15 cellular contexts compared by ENCODE assay signal in the genomic region with DNA sequence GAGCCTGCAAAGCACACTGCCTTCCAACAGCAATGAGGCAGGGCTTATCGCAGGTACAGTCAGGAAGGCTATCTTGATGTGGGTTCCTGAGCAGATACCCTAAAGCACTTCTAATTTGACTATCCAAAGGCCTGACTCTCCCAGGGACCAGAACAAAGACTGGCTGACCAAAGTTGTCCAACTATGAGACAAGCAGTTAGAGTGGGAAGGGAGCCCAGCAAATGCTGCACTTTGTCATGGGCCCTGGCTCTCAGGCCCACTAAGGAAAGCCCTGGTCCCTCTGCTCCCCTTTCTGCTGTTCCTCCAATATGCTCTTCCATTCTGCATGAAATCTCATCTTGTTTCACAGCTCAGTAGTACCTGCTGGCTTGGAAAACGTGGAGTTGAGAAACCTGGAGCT.
DNase-seq lines count a peak whose midpoint lies in the region; ATAC-seq and TF ChIP-seq lines count a peak whose summit lies in the region.
"Had no signal": no experiment of that assay in that cellular context is flagged by ENCODE, and none has a peak within 500 bp of the region (broad histone marks: within the 10 kb centered on the region; RNA-seq: fewer than 3 reads in every experiment).

No MANE protein-coding gene starts in this region.

- TF ChIP-seq CTCF in esophagus muscularis mucosa (IDR thresholded peaks at IDR 0.05) (no peak), gastroesophageal sphincter (IDR thresholded peaks at IDR 0.05) (no peak), thoracic aorta (IDR thresholded peaks at IDR 0.05) (no peak), sigmoid colon (IDR thresholded peaks at IDR 0.05) (no peak), prostate gland (IDR thresholded peaks at IDR 0.05) (no peak)

- H3K4me3 ChIP-seq in esophagus muscularis mucosa, result no peak overlapping the region
- no peak overlapping the region for H3K4me3 ChIP-seq in gastroesophageal sphincter
- no peak overlapping the region for H3K4me3 ChIP-seq in thoracic aorta
- H3K4me3 ChIP-seq in sigmoid colon, result no peak overlapping the region
- no peak overlapping the region for H3K4me3 ChIP-seq in prostate gland
- H3K4me3 ChIP-seq: GM23248 had no signal

- no peak for TF ChIP-seq EP300 in esophagus muscularis mucosa (IDR thresholded peaks at IDR 0.05)
- TF ChIP-seq EP300 in gastroesophageal sphincter (IDR thresholded peaks at IDR 0.05), result no peak
- TF ChIP-seq EP300 in sigmoid colon (IDR thresholded peaks at IDR 0.05), result no peak

- ATAC-seq in gastroesophageal sphincter (peak; percentile 13), left ventricle myocardium superior (peak; percentile 80), thoracic aorta (ENCODE audit: insufficient number of reproducible peaks, low FRiP score, low read depth) (no peak)

- no peaks in the 10 kb centered on the region for H3K36me3 ChIP-seq in esophagus muscularis mucosa
- no peaks in the 10 kb centered on the region for H3K36me3 ChIP-seq in gastroesophageal sphincter
- H3K36me3 ChIP-seq in thoracic aorta, result no peaks in the 10 kb centered on the region
- H3K36me3 ChIP-seq in sigmoid colon, result no peaks in the 10 kb centered on the region
- no peaks in the 10 kb centered on the region for H3K36me3 ChIP-seq in prostate gland
- H3K36me3 ChIP-seq: BE2C had no signal

- TF ChIP-seq POLR2A in esophagus muscularis mucosa (IDR thresholded peaks at IDR 0.05; ENCODE audit: low read depth), result no peak
- no peak for TF ChIP-seq POLR2A in gastroesophageal sphincter (IDR thresholded peaks at IDR 0.05)
- TF ChIP-seq POLR2A in sigmoid colon (IDR thresholded peaks at IDR 0.05), result no peak
- TF ChIP-seq POLR2A in prostate gland (IDR thresholded peaks at IDR 0.05), result no peak

- H3K27ac ChIP-seq in esophagus muscularis mucosa (replicated peaks in 1 of 4), result peak overlapping the region in 3 of 4 donors; percentile 18 to 45 (median 24)
- H3K27ac ChIP-seq in gastroesophageal sphincter, result peak overlapping the region in 3 of 4 donors; percentile 16 to 34 (median 25)
- H3K27ac ChIP-seq in thoracic aorta, result peak overlapping the region; percentile 52 to 60
- H3K27ac ChIP-seq in sigmoid colon, result peak overlapping the region in 1 of 4 donors; percentile 25
- H3K27ac ChIP-seq in prostate gland, result no peak overlapping the region
- H3K27ac ChIP-seq: GM23248 had no signal

- H3K27me3 ChIP-seq in esophagus muscularis mucosa, result no peaks in the 10 kb centered on the region
- H3K27me3 ChIP-seq in gastroesophageal sphincter, result no peaks in the 10 kb centered on the region
- H3K27me3 ChIP-seq in thoracic aorta (replicated peaks; ENCODE audit: insufficient read depth), result no peaks in the 10 kb centered on the region
- no peaks in the 10 kb centered on the region for H3K27me3 ChIP-seq in sigmoid colon
- H3K27me3 ChIP-seq in prostate gland (replicated peaks; ENCODE audit: insufficient read depth), result no peaks in the 10 kb centered on the region
- H3K27me3 ChIP-seq: BE2C had no signal

- WGBS in esophagus muscularis mucosa, result 80% methylated on average over 2 of the region's 2 CpGs
- 58 to 77% methylated on average over 2 of the region's 2 CpGs for WGBS in gastroesophageal sphincter (ENCODE audit: low coverage in 1 of 2), 2 donors
- 79 to 80% methylated on average over 2 of the region's 2 CpGs for WGBS in sigmoid colon, 2 donors
- 78% methylated on average over 2 of the region's 2 CpGs for WGBS in prostate gland

- H3K9me3 ChIP-seq in esophagus muscularis mucosa (no peaks in the 10 kb centered on the region), gastroesophageal sphincter (no peaks in the 10 kb centered on the region), thoracic aorta (no peaks in the 10 kb centered on the region), sigmoid colon (no peaks in the 10 kb centered on the region), prostate gland (no peaks in the 10 kb centered on the region)
- H3K9me3 ChIP-seq: BE2C, Caco-2 had no signal

- intact Hi-C loops in esophagus muscularis mucosa (cut with DNase I), result no loop called here
- intact Hi-C loops in left ventricle myocardium superior (cut with micrococcal nuclease), result no loop called here
- intact Hi-C loops in sigmoid colon (cut with DNase I), result no loop called here
- intact Hi-C loops in prostate gland (cut with DNase I), result no loop called here

- DNase-seq in esophagus muscularis mucosa (ENCODE audit: extremely low spot score) (no peak), left ventricle myocardium superior (no peak), thoracic aorta (ENCODE audit: low spot score) (no peak), sigmoid colon (no peak), prostate gland (ENCODE audit: low spot score) (no peak)
- DNase-seq in stimulated activated CD4-positive, alpha-beta T cell treated with anti-CD3 and anti-CD28 coated beads, Interleukin-4, amount 100 ng/mL, for 24 hours, result no peak
- DNase-seq: ACHN; BE2C; Caco-2; CD4-positive, CD25-positive, alpha-beta regulatory T cell; HCEC 1CT; HFFc6; IMR-90 had no signal

- peaks cover 0 to 26% (median 18%) of the 10 kb centered on the region in 4 donors for H3K4me1 ChIP-seq in esophagus muscularis mucosa
- H3K4me1 ChIP-seq in gastroesophageal sphincter, result peaks cover 0 to 16% (median 5%) of the 10 kb centered on the region in 3 donors
- H3K4me1 ChIP-seq in thoracic aorta (ENCODE audit: control insufficient read depth in 1 of 2, low read depth in 2 of 2), result peaks cover 20 to 34% of the 10 kb centered on the region in 2 donors
- H3K4me1 ChIP-seq in sigmoid colon, result peaks cover 0 to 26% (median 19%) of the 10 kb centered on the region in 4 donors
- H3K4me1 ChIP-seq in prostate gland (replicated peaks), result no peaks in the 10 kb centered on the region
- H3K4me1 ChIP-seq: BE2C, Caco-2 had no signal

Comparison
In these comparisons a context has a peak if more than half of its experiments do, and no peak if none do; other contexts are left out.
1. H3K27ac ChIP-seq: peak in esophagus muscularis mucosa (3 of 4), gastroesophageal sphincter (3 of 4) and thoracic aorta (2 of 2); none in prostate gland (0 of 2).